Comparison of ENCODE assay signal across 8 cellular contexts in genomic region chr1:43414634-43415223, GRCh38. TPM values are rescaled to one million over a fixed set of nuclear protein-coding genes. Genes with fewer than 3 reads are reported as not detected.
A peak's percentile ranks its signal among the peaks of the same experiment; 100 is the strongest.
DNase-seq lines count a peak whose midpoint lies in the region; ATAC-seq, FAIRE-seq and TF ChIP-seq lines count a peak whose summit lies in the region.
"Had no signal": no experiment of that assay in that cellular context is flagged by ENCODE, and none has a peak within 500 bp of the region (broad histone marks: within the 10 kb centered on the region; RNA-seq: fewer than 3 reads in every experiment).

No MANE protein-coding gene starts in this region.

- no peaks in the 10 kb centered on the region for H3K9me3 ChIP-seq in WERI-Rb-1 (ENCODE audit: severe bottlenecking)

- H3K36me3 ChIP-seq in WERI-Rb-1 (peaks cover 53% of the 10 kb centered on the region), bronchial epithelial cell (ENCODE audit: control insufficient read depth, insufficient read depth, low read length) (peaks cover 17% of the 10 kb centered on the region)

- TF ChIP-seq CTCF in GM13976 (IDR thresholded peaks at IDR 0.05; ENCODE audit: borderline replicate concordance, control extremely low read depth, extremely low read depth, insufficient read depth, missing control alignments): peak; percentile 12
- TF ChIP-seq CTCF in WERI-Rb-1 (IDR thresholded peaks at IDR 0.05; ENCODE audit: low read depth, low read length): peak; percentile 61
- TF ChIP-seq CTCF in bronchial epithelial cell (IDR thresholded peaks at IDR 0.05; ENCODE audit: insufficient read depth, low read length, severe bottlenecking): peak; percentile 45

- no peak overlapping the region for H3K27ac ChIP-seq in WERI-Rb-1

- H3K27me3 ChIP-seq in WERI-Rb-1 (ENCODE audit: insufficient read depth, low read depth, severe bottlenecking) (no peaks in the 10 kb centered on the region), bronchial epithelial cell (ENCODE audit: control insufficient read depth, insufficient read depth, low read length) (no peaks in the 10 kb centered on the region)

- in situ Hi-C loops in GM13976 (cut with MboI; ENCODE audit: low sequenced_read_pairs, unreplicated experiment): loop anchor here (10.0 kb wide), 1 partner anchor 190 kb away; no protein-coding TSS in a partner anchor

- DNase-seq in GM13976 (ENCODE audit: low spot score) (no peak), NCI-H2171 (lab: John Stamatoyannopoulos, UW) (peak; percentile 39), WERI-Rb-1 (peak; percentile 73), bronchial epithelial cell (ENCODE audit: low read depth) (peak; percentile 49), left lobe of liver (ENCODE audit: low spot score) (no peak)
- DNase-seq in stimulated activated CD4-positive, alpha-beta T cell treated with anti-CD3 and anti-CD28 coated beads, TNF-alpha, amount 100 ng/mL, for 4 hours (ENCODE audit: low read depth in 3 of 3): peak; percentile 29 to 56 (median 40)

- H3K4me3 ChIP-seq in WERI-Rb-1 (ENCODE audit: low read depth, low read length) (no peak overlapping the region), bronchial epithelial cell (ENCODE audit: low read depth, low read length) (no peak overlapping the region)

- FAIRE-seq in bronchial epithelial cell (lab: Jason Lieb, UNC): no peak
- FAIRE-seq: endometrium had no signal

- ATAC-seq in left lobe of liver (peak; percentile 90), GM18909 (IDR thresholded peaks at IDR 0.05; ENCODE audit: poor library complexity, unreplicated experiment) (no peak)

RNA-seq across cellular contexts. Expression of gene SZT2, which starts 25.0 kb away (rescaled TPM):
- total RNA-seq in bronchial epithelial cell: 12.6 and 16.5 TPM in 2 replicates
- total RNA-seq in left lobe of liver: 21.3 TPM

RNA-seq across cellular contexts. Expression of gene MED8, which starts 25.1 kb away (rescaled TPM):
- total RNA-seq in bronchial epithelial cell (78.1 and 83.2 TPM in 2 replicates), left lobe of liver (19.7 TPM)

RNA-seq across cellular contexts. Expression of gene HYI, which starts 39.0 kb away (rescaled TPM):
- total RNA-seq in bronchial epithelial cell (21.8 and 28.7 TPM in 2 replicates), left lobe of liver (47.1 TPM)

RNA-seq across cellular contexts. Expression of gene ELOVL1, which starts 46.9 kb away (rescaled TPM):
- total RNA-seq in bronchial epithelial cell (55.8 and 75.8 TPM in 2 replicates), left lobe of liver (21.7 TPM)

RNA-seq across cellular contexts. Expression of gene CDC20, which starts 55.9 kb away (rescaled TPM):
- total RNA-seq in bronchial epithelial cell (2.6 and 3.1 TPM in 2 replicates), left lobe of liver (0.78 TPM)

Comparison
In these comparisons a context has a peak if more than half of its experiments do, and no peak if none do; other contexts are left out.
1. DNase-seq: peak in NCI-H2171 (single experiment), WERI-Rb-1 (single experiment), bronchial epithelial cell (single experiment) and stimulated activated CD4-positive, alpha-beta T cell treated with anti-CD3 and anti-CD28 coated beads, TNF-alpha, amount 100 ng/mL, for 4 hours (3 of 3); none in GM13976 (single experiment) and left lobe of liver (single experiment).
2. Peak in every context shown above with its lines, with median percentiles within 50 percentile points of each other: CTCF ChIP-seq.